1 cellular context compared by ENCODE assay signal in the genomic region with DNA sequence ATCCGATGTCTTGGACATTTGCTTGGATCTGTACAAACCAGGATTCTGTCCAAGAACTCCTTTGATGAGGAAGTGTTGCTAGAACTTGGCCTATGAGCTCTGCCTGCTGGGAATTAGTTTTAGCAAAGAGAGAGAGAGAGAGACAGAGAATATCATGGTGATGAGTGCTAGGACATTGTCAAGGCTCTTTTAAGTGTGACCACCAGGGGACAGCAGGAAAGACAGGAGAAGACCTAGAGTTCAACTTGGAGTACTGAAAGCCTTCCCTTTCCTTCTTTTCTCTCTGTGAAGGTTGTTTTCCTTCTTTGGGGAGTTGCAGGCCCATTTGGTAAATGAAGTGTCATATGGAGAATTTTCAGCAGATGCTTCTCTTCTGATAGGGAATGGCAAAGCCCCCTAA.
TF ChIP-seq lines count a peak whose summit lies in the region.

No MANE protein-coding gene starts in this region.

TF ChIP-seq in GM23338, 12 proteins besides CTCF, POLR2A, EP300 and RAD21:
- TF ChIP-seq, protein P1, sequence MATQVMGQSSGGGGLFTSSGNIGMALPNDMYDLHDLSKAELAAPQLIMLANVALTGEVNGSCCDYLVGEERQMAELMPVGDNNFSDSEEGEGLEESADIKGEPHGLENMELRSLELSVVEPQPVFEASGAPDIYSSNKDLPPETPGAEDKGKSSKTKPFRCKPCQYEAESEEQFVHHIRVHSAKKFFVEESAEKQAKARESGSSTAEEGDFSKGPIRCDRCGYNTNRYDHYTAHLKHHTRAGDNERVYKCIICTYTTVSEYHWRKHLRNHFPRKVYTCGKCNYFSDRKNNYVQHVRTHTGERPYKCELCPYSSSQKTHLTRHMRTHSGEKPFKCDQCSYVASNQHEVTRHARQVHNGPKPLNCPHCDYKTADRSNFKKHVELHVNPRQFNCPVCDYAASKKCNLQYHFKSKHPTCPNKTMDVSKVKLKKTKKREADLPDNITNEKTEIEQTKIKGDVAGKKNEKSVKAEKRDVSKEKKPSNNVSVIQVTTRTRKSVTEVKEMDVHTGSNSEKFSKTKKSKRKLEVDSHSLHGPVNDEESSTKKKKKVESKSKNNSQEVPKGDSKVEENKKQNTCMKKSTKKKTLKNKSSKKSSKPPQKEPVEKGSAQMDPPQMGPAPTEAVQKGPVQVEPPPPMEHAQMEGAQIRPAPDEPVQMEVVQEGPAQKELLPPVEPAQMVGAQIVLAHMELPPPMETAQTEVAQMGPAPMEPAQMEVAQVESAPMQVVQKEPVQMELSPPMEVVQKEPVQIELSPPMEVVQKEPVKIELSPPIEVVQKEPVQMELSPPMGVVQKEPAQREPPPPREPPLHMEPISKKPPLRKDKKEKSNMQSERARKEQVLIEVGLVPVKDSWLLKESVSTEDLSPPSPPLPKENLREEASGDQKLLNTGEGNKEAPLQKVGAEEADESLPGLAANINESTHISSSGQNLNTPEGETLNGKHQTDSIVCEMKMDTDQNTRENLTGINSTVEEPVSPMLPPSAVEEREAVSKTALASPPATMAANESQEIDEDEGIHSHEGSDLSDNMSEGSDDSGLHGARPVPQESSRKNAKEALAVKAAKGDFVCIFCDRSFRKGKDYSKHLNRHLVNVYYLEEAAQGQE (IDR thresholded peaks at IDR 0.05; ENCODE audit: unreplicated experiment), result no peak
- TF ChIP-seq NANOG (IDR thresholded peaks at IDR 0.05; ENCODE audit: borderline replicate concordance) (no peak), STAT1 (IDR thresholded peaks at IDR 0.05; ENCODE audit: unreplicated experiment) (no peak), ZNF331 (CRISPR knock-in tag; IDR thresholded peaks at IDR 0.05; ENCODE audit: low read depth) (no peak), ZNF114 (CRISPR knock-in tag; IDR thresholded peaks at IDR 0.05) (no peak), POLR2AphosphoS5 (IDR thresholded peaks at IDR 0.05; ENCODE audit: low read depth) (no peak)
- TF ChIP-seq, protein P2, sequence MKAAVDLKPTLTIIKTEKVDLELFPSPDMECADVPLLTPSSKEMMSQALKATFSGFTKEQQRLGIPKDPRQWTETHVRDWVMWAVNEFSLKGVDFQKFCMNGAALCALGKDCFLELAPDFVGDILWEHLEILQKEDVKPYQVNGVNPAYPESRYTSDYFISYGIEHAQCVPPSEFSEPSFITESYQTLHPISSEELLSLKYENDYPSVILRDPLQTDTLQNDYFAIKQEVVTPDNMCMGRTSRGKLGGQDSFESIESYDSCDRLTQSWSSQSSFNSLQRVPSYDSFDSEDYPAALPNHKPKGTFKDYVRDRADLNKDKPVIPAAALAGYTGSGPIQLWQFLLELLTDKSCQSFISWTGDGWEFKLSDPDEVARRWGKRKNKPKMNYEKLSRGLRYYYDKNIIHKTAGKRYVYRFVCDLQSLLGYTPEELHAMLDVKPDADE (IDR thresholded peaks at IDR 0.05), result no peak
